In the genomic region with DNA sequence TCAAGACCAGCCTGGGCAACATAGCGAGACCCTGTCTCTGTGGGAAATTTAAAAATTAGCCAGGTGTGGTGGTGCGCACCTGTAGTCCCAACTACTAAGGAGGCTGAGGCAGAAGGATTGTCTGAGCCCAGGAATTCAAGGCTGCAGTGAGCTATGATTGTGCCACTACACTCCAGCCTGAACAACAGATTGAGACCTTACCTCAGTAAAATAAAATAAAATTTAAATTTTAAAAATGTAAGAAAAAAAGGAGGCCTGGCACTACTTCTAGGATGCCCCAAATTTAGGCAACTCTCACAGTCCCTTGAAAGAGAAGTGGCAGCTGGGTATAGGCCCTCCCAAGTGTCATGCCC, we compare ENCODE assay signal across 1 cellular context.
TF ChIP-seq lines count a peak whose summit lies in the region.

No MANE protein-coding gene starts in this region.

TF ChIP-seq in liver, 16 proteins besides CTCF, POLR2A, EP300 and RAD21 (continued from another document):
- TF ChIP-seq, protein P1, sequence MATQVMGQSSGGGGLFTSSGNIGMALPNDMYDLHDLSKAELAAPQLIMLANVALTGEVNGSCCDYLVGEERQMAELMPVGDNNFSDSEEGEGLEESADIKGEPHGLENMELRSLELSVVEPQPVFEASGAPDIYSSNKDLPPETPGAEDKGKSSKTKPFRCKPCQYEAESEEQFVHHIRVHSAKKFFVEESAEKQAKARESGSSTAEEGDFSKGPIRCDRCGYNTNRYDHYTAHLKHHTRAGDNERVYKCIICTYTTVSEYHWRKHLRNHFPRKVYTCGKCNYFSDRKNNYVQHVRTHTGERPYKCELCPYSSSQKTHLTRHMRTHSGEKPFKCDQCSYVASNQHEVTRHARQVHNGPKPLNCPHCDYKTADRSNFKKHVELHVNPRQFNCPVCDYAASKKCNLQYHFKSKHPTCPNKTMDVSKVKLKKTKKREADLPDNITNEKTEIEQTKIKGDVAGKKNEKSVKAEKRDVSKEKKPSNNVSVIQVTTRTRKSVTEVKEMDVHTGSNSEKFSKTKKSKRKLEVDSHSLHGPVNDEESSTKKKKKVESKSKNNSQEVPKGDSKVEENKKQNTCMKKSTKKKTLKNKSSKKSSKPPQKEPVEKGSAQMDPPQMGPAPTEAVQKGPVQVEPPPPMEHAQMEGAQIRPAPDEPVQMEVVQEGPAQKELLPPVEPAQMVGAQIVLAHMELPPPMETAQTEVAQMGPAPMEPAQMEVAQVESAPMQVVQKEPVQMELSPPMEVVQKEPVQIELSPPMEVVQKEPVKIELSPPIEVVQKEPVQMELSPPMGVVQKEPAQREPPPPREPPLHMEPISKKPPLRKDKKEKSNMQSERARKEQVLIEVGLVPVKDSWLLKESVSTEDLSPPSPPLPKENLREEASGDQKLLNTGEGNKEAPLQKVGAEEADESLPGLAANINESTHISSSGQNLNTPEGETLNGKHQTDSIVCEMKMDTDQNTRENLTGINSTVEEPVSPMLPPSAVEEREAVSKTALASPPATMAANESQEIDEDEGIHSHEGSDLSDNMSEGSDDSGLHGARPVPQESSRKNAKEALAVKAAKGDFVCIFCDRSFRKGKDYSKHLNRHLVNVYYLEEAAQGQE (IDR thresholded peaks at IDR 0.05) = no peak
- TF ChIP-seq, protein P2, sequence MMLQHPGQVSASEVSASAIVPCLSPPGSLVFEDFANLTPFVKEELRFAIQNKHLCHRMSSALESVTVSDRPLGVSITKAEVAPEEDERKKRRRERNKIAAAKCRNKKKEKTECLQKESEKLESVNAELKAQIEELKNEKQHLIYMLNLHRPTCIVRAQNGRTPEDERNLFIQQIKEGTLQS (IDR thresholded peaks at IDR 0.05) = no peak
- no peak for TF ChIP-seq YY1 (IDR thresholded peaks at IDR 0.05)
- TF ChIP-seq SP1 (IDR thresholded peaks at IDR 0.05) = no peak
- TF ChIP-seq EGR1 (IDR thresholded peaks at IDR 0.05; ENCODE audit: low read depth in 2 of 2) = no peak
- no peak for TF ChIP-seq HNF4G (IDR thresholded peaks at IDR 0.05)
- TF ChIP-seq FOXA2 (IDR thresholded peaks at IDR 0.05) = no peak
